ENCODE assay signal across 25 cellular contexts in genomic region chr2:45596761-45597160, GRCh38.
"Had no signal": no experiment of that assay in that cellular context is flagged by ENCODE, and none has a peak within 500 bp of the region (broad histone marks: within the 10 kb centered on the region; RNA-seq: fewer than 3 reads in every experiment).

No MANE protein-coding gene starts in this region.

- H3K27ac ChIP-seq: adrenal gland, SJSA1 had no signal

- H3K4me3 Mint-ChIP-seq: activated CD4-positive, alpha-beta memory T cell treated with anti-CD3 and anti-CD28 coated beads, Interleukin-2, amount 10 ng/mL, durations not matched to agents 7 days and 5 days; activated CD4-positive, alpha-beta T cell treated with anti-CD3 and anti-CD28 coated beads for 36 hours; activated naive CD4-positive, alpha-beta T cell treated with anti-CD3 and anti-CD28 coated beads, Interleukin-2, amount 10 ng/mL, durations not matched to agents 7 days and 5 days; activated naive CD8-positive, alpha-beta T cell treated with anti-CD3 and anti-CD28 coated beads for 36 hours; activated T-helper 17 cell treated with anti-CD3 and anti-CD28 coated beads, Interleukin-2, amount 50 U/mL, for 72 hours had no signal

- H3K4me1 ChIP-seq: SJSA1 had no signal

- H3K27me3 Mint-ChIP-seq: activated CD4-positive, alpha-beta memory T cell treated with anti-CD3 and anti-CD28 coated beads, Interleukin-2, amount 10 ng/mL, durations not matched to agents 7 days and 5 days; activated CD4-positive, alpha-beta T cell treated with anti-CD3 and anti-CD28 coated beads for 36 hours; activated naive CD4-positive, alpha-beta T cell treated with anti-CD3 and anti-CD28 coated beads, Interleukin-2, amount 10 ng/mL, durations not matched to agents 7 days and 5 days; activated naive CD8-positive, alpha-beta T cell treated with anti-CD3 and anti-CD28 coated beads for 36 hours; activated T-helper 17 cell treated with anti-CD3 and anti-CD28 coated beads, Interleukin-2, amount 50 U/mL, for 72 hours had no signal

- H3K9me3 ChIP-seq: adrenal gland, SJSA1 had no signal

- H3K4me3 ChIP-seq: adrenal gland, K562, SJSA1 had no signal

- DNase-seq: activated CD4-positive, alpha-beta memory T cell treated with anti-CD3 and anti-CD28 coated beads, Interleukin-2, amount 10 ng/mL, durations not matched to agents 7 days and 5 days; activated CD4-positive, alpha-beta T cell treated with anti-CD3 and anti-CD28 coated beads for 36 hours; activated CD4-positive, alpha-beta T cell treated with anti-CD3 and anti-CD28 coated beads, Interleukin-2, amount 50 U/mL, for 1 hour; activated gamma-delta T cell; activated naive CD4-positive, alpha-beta T cell treated with anti-CD3 and anti-CD28 coated beads, Interleukin-2, amount 10 ng/mL, durations not matched to agents 7 days and 5 days; activated naive CD8-positive, alpha-beta T cell treated with anti-CD3 and anti-CD28 coated beads for 36 hours; activated T-cell treated with anti-CD3 and anti-CD28 coated beads for 4 hours; activated T-cell treated with anti-CD3 and anti-CD28 coated beads, Interleukin-2, amount 50 U/mL, for 48 hours; adrenal gland; anterior cingulate cortex; Karpas-422; NCI-H1048; NCI-H146; NCI-H187 treated with DMSO at 0.1 percent for 48 hours; NCI-H2171; NCI-H2227 treated with DMSO at 0.1 percent for 48 hours; NCI-H526; NCI-H82; RPMI8226; SHP77; SW 1271 had no signal

- ATAC-seq: activated CD4-positive, alpha-beta T cell treated with anti-CD3 and anti-CD28 coated beads for 36 hours; activated T-helper 17 cell treated with anti-CD3 and anti-CD28 coated beads, Interleukin-2, amount 50 U/mL, for 72 hours; K562; Panc1 had no signal

- H3K27me3 ChIP-seq: adrenal gland, SJSA1 had no signal

- H3K27ac Mint-ChIP-seq: activated CD4-positive, alpha-beta memory T cell treated with anti-CD3 and anti-CD28 coated beads, Interleukin-2, amount 10 ng/mL, durations not matched to agents 7 days and 5 days; activated CD4-positive, alpha-beta T cell treated with anti-CD3 and anti-CD28 coated beads for 36 hours; activated naive CD4-positive, alpha-beta T cell treated with anti-CD3 and anti-CD28 coated beads, Interleukin-2, amount 10 ng/mL, durations not matched to agents 7 days and 5 days; activated naive CD8-positive, alpha-beta T cell treated with anti-CD3 and anti-CD28 coated beads for 36 hours; activated T-helper 17 cell treated with anti-CD3 and anti-CD28 coated beads, Interleukin-2, amount 50 U/mL, for 72 hours had no signal

- H3K4me1 Mint-ChIP-seq: activated CD4-positive, alpha-beta T cell treated with anti-CD3 and anti-CD28 coated beads for 36 hours; activated naive CD4-positive, alpha-beta T cell treated with anti-CD3 and anti-CD28 coated beads, Interleukin-2, amount 10 ng/mL, durations not matched to agents 7 days and 5 days; activated T-helper 17 cell treated with anti-CD3 and anti-CD28 coated beads, Interleukin-2, amount 50 U/mL, for 72 hours had no signal

- H3K9me3 Mint-ChIP-seq: activated CD4-positive, alpha-beta memory T cell treated with anti-CD3 and anti-CD28 coated beads, Interleukin-2, amount 10 ng/mL, durations not matched to agents 7 days and 5 days; activated naive CD4-positive, alpha-beta T cell treated with anti-CD3 and anti-CD28 coated beads, Interleukin-2, amount 10 ng/mL, durations not matched to agents 7 days and 5 days; activated T-helper 17 cell treated with anti-CD3 and anti-CD28 coated beads, Interleukin-2, amount 50 U/mL, for 72 hours had no signal
